Comparison of ENCODE assay signal across 24 cellular contexts in genomic region chr7:152850420-152850819, GRCh38.
A peak's percentile ranks its signal among the peaks of the same experiment; 100 is the strongest.
DNase-seq lines count a peak whose midpoint lies in the region; ATAC-seq and TF ChIP-seq lines count a peak whose summit lies in the region.
"Had no signal": no experiment of that assay in that cellular context is flagged by ENCODE, and none has a peak within 500 bp of the region (broad histone marks: within the 10 kb centered on the region; RNA-seq: fewer than 3 reads in every experiment).

No MANE protein-coding gene starts in this region.

- no peak overlapping the region for H3K4me3 ChIP-seq in heart left ventricle
- H3K4me3 ChIP-seq: GM12878, SJCRH30 had no signal

- H3K27ac ChIP-seq in heart left ventricle, result no peak overlapping the region
- H3K27ac ChIP-seq: SJCRH30 had no signal

- 76 to 83% (median 82%) methylated on average over 4 of the region's 4 CpGs for WGBS in heart left ventricle, 4 donors

- H3K36me3 ChIP-seq in heart left ventricle, result peaks cover 0 to 38% (median 19%) of the 10 kb centered on the region in 9 donors
- H3K36me3 ChIP-seq: SJCRH30 had no signal

- H3K9me3 ChIP-seq in heart left ventricle, result no peaks in the 10 kb centered on the region
- H3K9me3 ChIP-seq: Caco-2, SJCRH30 had no signal

- ATAC-seq in left lobe of liver (no peak), HG02970 (IDR thresholded peaks at IDR 0.05; ENCODE audit: low FRiP score, unreplicated experiment) (no peak), heart left ventricle (no peak)
- ATAC-seq: GM12878, HepG2 had no signal

- H3K4me1 ChIP-seq in heart left ventricle, result no peaks in the 10 kb centered on the region
- H3K4me1 ChIP-seq: Caco-2, SJCRH30 had no signal

- intact Hi-C loops in heart left ventricle (cut with DNase I), result no loop called here

- TF ChIP-seq POLR2A in heart left ventricle (IDR thresholded peaks at IDR 0.05), result no peak

- TF ChIP-seq CTCF in heart left ventricle (IDR thresholded peaks at IDR 0.05), result no peak

- DNase-seq in COLO829 (ENCODE audit: low spot score) (peak; percentile 51), foreskin melanocyte (peak; percentile 74), midbrain (lab: John Stamatoyannopoulos, UW) (peak; percentile 27), superior temporal gyrus (ENCODE audit: extremely low spot score) (peak; percentile 46), left lobe of liver (ENCODE audit: low spot score) (no peak), NCI-H128 (lab: John Stamatoyannopoulos, UW; ENCODE audit: unreplicated experiment) (no peak), heart left ventricle (no peak)
- DNase-seq: AML-193; Caco-2; CD4-positive, alpha-beta memory T cell; GDM1; HCEC 1CT; Kasumi-1; MV-4-11; NCI-H1105; NCI-H146; NCI-H1930; NCI-H446; NCI-H524 treated with DMSO at 0.1 percent for 48 hours; NCI-H774; SJCRH30 had no signal

- no peaks in the 10 kb centered on the region for H3K27me3 ChIP-seq in heart left ventricle
- H3K27me3 ChIP-seq: SJCRH30 had no signal

Comparison
In these comparisons a context has a peak if more than half of its experiments do, and no peak if none do; other contexts are left out.
1. DNase-seq: peak in COLO829 (single experiment), foreskin melanocyte (single experiment), midbrain (single experiment) and superior temporal gyrus (single experiment); none in left lobe of liver (single experiment), NCI-H128 (single experiment) and heart left ventricle (0 of 5).